In the genomic region with DNA sequence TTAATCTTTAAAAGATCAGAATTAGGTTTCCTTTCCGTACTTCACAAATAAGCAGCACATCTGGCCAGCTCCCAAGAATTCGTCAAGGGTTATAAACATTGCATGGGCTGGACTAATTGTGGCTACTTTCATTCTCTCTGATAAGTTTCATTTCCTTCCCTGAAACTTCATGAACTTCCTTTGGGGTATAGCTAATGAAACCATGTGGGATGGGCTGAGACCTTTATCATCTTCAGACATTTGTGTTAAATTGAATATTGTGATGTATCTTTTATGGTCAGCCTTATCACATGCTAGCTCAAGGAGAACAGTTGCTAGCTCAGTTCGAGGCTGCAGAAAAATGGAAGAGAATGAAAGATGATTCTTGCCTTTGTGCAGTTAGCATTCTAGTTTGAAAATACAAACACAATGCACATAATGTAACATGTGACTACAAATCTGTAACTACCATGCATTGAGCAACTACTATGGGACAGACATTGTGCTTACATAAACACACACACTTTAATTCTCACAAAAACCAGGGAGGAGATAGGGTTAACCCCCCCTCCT, we compare ENCODE assay signal across 8 cellular contexts. TPM values are rescaled to one million over a fixed set of nuclear protein-coding genes. Genes with fewer than 3 reads are reported as not detected.
DNase-seq lines count a peak whose midpoint lies in the region; ATAC-seq and TF ChIP-seq lines count a peak whose summit lies in the region.

No MANE protein-coding gene starts in this region.

- H3K9me1 ChIP-seq in IMR-90 (ENCODE audit: insufficient read depth, low read length), result no peaks in the 10 kb centered on the region

- no peaks in the 10 kb centered on the region for H3K79me1 ChIP-seq in IMR-90 (ENCODE audit: low read depth in 1 of 2, low read length in 2 of 2)

- no peak for TF ChIP-seq POLR2A in IMR-90 (IDR thresholded peaks at IDR 0.05; ENCODE audit: low read depth, low read length)
- no peak for TF ChIP-seq POLR2A in body of pancreas (IDR thresholded peaks at IDR 0.05)

- H3K36me3 ChIP-seq in ACC112 (ENCODE audit: insufficient read depth, low read length), result no peaks in the 10 kb centered on the region
- no peaks in the 10 kb centered on the region for H3K36me3 ChIP-seq in IMR-90 (ENCODE audit: control insufficient read depth, insufficient read depth, low read length)
- H3K36me3 ChIP-seq in body of pancreas (replicated peaks in 1 of 2; ENCODE audit: insufficient read depth in 1 of 2, low read depth in 2 of 2), result no peaks in the 10 kb centered on the region

- dilution Hi-C loops in IMR-90 (cut with HindIII; ENCODE audit: low sequenced_read_pairs, unreplicated experiment), result no loop called here

- peak overlapping the region in 3 of 6 donors; percentile 2 to 68 (median 15) for H3K27ac Mint-ChIP-seq in naive B cell

- H3K4ac ChIP-seq in IMR-90 (ENCODE audit: low read depth, low read length), result peak overlapping the region; percentile 35; the same call in 1 of the 2 replicates

- no TSS peak for BruUV-seq in IMR-90 (replicated peaks; lab: Mats Ljungman, UMichigan)

- H2BK120ac ChIP-seq in IMR-90 (ENCODE audit: low read depth, low read length), result peak overlapping the region; percentile 89

- TF ChIP-seq CTCF in IMR-90 (conservative IDR thresholded peaks at IDR 0.05; ENCODE audit: low read depth, low read length), result no peak
- TF ChIP-seq CTCF in body of pancreas (IDR thresholded peaks at IDR 0.05), result no peak

- in situ Hi-C loops in IMR-90 (cut with MboI; ENCODE audit: low sequenced_read_pairs), result no loop called here

- POLR2A ChIA-PET in IMR-90 (lab: Charles Lee; ENCODE audit: unreplicated experiment), result no interaction called here

- H3K4me3 ChIP-seq in ACC112 (ENCODE audit: low read depth, low read length), result peak overlapping the region; percentile 68
- H3K4me3 ChIP-seq in IMR-90 (ENCODE audit: insufficient read depth, low read depth, low read length), result peak overlapping the region; percentile 45; the same call in 1 of the 2 replicates
- no peak overlapping the region for H3K4me3 ChIP-seq in body of pancreas

- H3K9me3 ChIP-seq in IMR-90 (ENCODE audit: control insufficient read depth, insufficient read depth, low read length), result no peaks in the 10 kb centered on the region
- H3K9me3 ChIP-seq in body of pancreas, result no peaks in the 10 kb centered on the region

- peak overlapping the region; percentile 1; the same call in 1 of the 2 replicates for H3K9ac ChIP-seq in IMR-90 (ENCODE audit: low read depth, low read length)

- 0 out of 2 replicates have a peak overlapping the region, but pooled peaks have one; percentile 11 for H3K23ac ChIP-seq in IMR-90 (ENCODE audit: low read depth, low read length)

- H3K4me2 ChIP-seq in IMR-90 (ENCODE audit: low read depth, low read length), result peak overlapping the region; percentile 89

- peak overlapping the region; percentile 74; the same call in 1 of the 3 replicates for H2BK15ac ChIP-seq in IMR-90 (ENCODE audit: low read depth, low read length)

- H3K4me1 ChIP-seq in ACC112 (ENCODE audit: control insufficient read depth, insufficient read depth, low read length, unreplicated experiment), result peaks cover 16% of the 10 kb centered on the region
- peaks cover 6% of the 10 kb centered on the region; the same call in 1 of the 2 replicates for H3K4me1 ChIP-seq in IMR-90 (ENCODE audit: control insufficient read depth, insufficient read depth, low read length)
- H3K4me1 ChIP-seq in body of pancreas, result peaks cover 24% of the 10 kb centered on the region

- peak overlapping the region in 7 of 8 donors; percentile 32 to 90 (median 77) for H3K4me3 Mint-ChIP-seq in naive B cell

- H2AK5ac ChIP-seq in IMR-90 (ENCODE audit: low read depth, low read length), result no peak overlapping the region; the same call in 1 of the 2 replicates

- CTCF ChIA-PET in IMR-90 (lab: Yijun Ruan, JAX), result no interaction called here

- peak overlapping the region; percentile 17; the same call in 1 of the 2 replicates for H3K18ac ChIP-seq in IMR-90 (ENCODE audit: low read depth, low read length)

- H3K56ac ChIP-seq in IMR-90 (ENCODE audit: extremely low read depth, insufficient read depth, low read length), result no peak overlapping the region

- H2BK20ac ChIP-seq in IMR-90 (ENCODE audit: low read depth, low read length), result peak overlapping the region; percentile 3

- H3K27me3 Mint-ChIP-seq in naive B cell, result peaks cover 13 to 30% (median 23%) of the 10 kb centered on the region in 3 donors

- H3K9me3 Mint-ChIP-seq in naive B cell, result no peaks in the 10 kb centered on the region

- H4K20me1 ChIP-seq in IMR-90 (ENCODE audit: insufficient read depth, low read length), result no peaks in the 10 kb centered on the region

- no CpG with 5 or more reads among the region's 3 CpGs for WGBS in IMR-90 (ENCODE audit: extremely low coverage in 2 of 2, insufficient read length in 1 of 2), 2 experiments
- 1 to 4% methylated on average over 3 of the region's 3 CpGs for WGBS in body of pancreas, 2 donors

- H3K79me2 ChIP-seq in ACC112 (ENCODE audit: control insufficient read depth, insufficient read depth, low read length, unreplicated experiment), result peaks cover 3% of the 10 kb centered on the region

- 0 out of 2 replicates have a peak overlapping the region, but pooled peaks have one; percentile 46 for H3K14ac ChIP-seq in IMR-90 (replicated peaks; ENCODE audit: low read depth, low read length)

- peak overlapping the region in 1 of 2 experiments; percentile 72; a peak in 1 of 4 replicates for H4K8ac ChIP-seq in IMR-90 (ENCODE audit: low read depth in 2 of 2, low read length in 2 of 2)

- DNase-seq in IMR-90 (peak; percentile 76), body of pancreas (peak; percentile 52 to 72 (median 65)), naive B cell (peak; percentile 40), superior temporal gyrus (ENCODE audit: extremely low spot score) (no peak)
- no peak for DNase-seq in activated CD8-positive, alpha-beta memory T cell treated with anti-CD3 and anti-CD28 coated beads, Interleukin-2, amount 50 U/mL, for 4 hours
- no peak for DNase-seq in activated CD4-positive, alpha-beta T cell treated with anti-CD3 and anti-CD28 coated beads for 1 hour

- H3K36me3 Mint-ChIP-seq in naive B cell, result no peaks in the 10 kb centered on the region

- intact Hi-C loops in IMR-90 (cut with micrococcal nuclease), result no loop called here
- intact Hi-C loops in body of pancreas (cut with DNase I), result no loop called here

- H3K27ac ChIP-seq in ACC112 (ENCODE audit: low read depth, low read length) (peak overlapping the region; percentile 49), IMR-90 (ENCODE audit: insufficient read depth, low read length) (peak overlapping the region; percentile 13; the same call in 1 of the 2 replicates), body of pancreas (peak overlapping the region in 3 of 4 donors; percentile 46 to 71 (median 67))

- H2BK5ac ChIP-seq in IMR-90 (ENCODE audit: low read depth, low read length, poor library complexity, severe bottlenecking), result peak overlapping the region; percentile 69

- H2AFZ ChIP-seq in ACC112 (ENCODE audit: low read length, unreplicated experiment), result peak overlapping the region; percentile 96
- H2AFZ ChIP-seq in IMR-90 (replicated peaks; ENCODE audit: low read length, poor library complexity), result no peak overlapping the region

- H4K5ac ChIP-seq in IMR-90 (ENCODE audit: low read depth, low read length), result no peak overlapping the region

- no peak for TF ChIP-seq RAD21 in IMR-90 (IDR thresholded peaks at IDR 0.05; ENCODE audit: low read length)

- H3K27me3 ChIP-seq in ACC112 (ENCODE audit: insufficient read depth, low read length) (no peaks in the 10 kb centered on the region), IMR-90 (ENCODE audit: control insufficient read depth, insufficient read depth, low read length) (no peaks in the 10 kb centered on the region), body of pancreas (no peaks in the 10 kb centered on the region)

- H4K91ac ChIP-seq in IMR-90 (ENCODE audit: insufficient read depth, low read depth, low read length), result peak overlapping the region; percentile 76; the same call in 1 of the 2 replicates

- H2AK9ac ChIP-seq in IMR-90 (replicated peaks; ENCODE audit: low read depth, low read length, poor library complexity), result no peak overlapping the region

- peak; percentile 56 for ATAC-seq in GM18870 (IDR thresholded peaks at IDR 0.05; ENCODE audit: unreplicated experiment)
- peak; percentile 29 for ATAC-seq in IMR-90 (ENCODE audit: low read depth)
- no peak for ATAC-seq in body of pancreas
- peak; percentile 13 to 29 for ATAC-seq in naive B cell (ENCODE audit: low read depth in 2 of 2)

- H3K4me1 Mint-ChIP-seq in naive B cell, result peaks cover 24 to 43% (median 41%) of the 10 kb centered on the region in 3 donors

TF ChIP-seq in IMR-90, 13 proteins besides CTCF, POLR2A, EP300 and RAD21:
- TF ChIP-seq RFX5 (IDR thresholded peaks at IDR 0.05; ENCODE audit: low read depth, low read length) (no peak), FOS (IDR thresholded peaks at IDR 0.05; ENCODE audit: low read depth, low read length) (no peak), BHLHE40 (IDR thresholded peaks at IDR 0.05; ENCODE audit: low read depth, low read length) (no peak)

RNA-seq across cellular contexts. Expression of a gene that starts 1.7 kb away (rescaled TPM):
- total RNA-seq in IMR-90 (2012; rRNA removed) (6.3 and 6.7 TPM in 2 replicates), body of pancreas (10 to 100 TPM in 1 of 2 donors, 1 to 10 TPM in 1; 7.9 to 14.0 TPM)
- polyA plus RNA-seq in IMR-90 (2012; rRNA removed) (7.0 and 8.6 TPM in 2 replicates), naive B cell (ENCODE audit: low read depth in 6 of 6) (1 to 10 TPM in 3 of 6 donors, under 1 TPM in 2, not detected in 1; 0.88 to 5.2 (median 1.1) TPM)
- 7.0 and 10.0 TPM in 2 replicates for polyA plus RNA-seq in IMR-90 (2012; cell fraction: cytosol; rRNA removed)
- 3.7 and 5.9 TPM in 2 replicates for polyA plus RNA-seq in IMR-90 (2012; cell fraction: nucleus; rRNA removed; ENCODE audit: low replicate concordance)

Comparison
In these comparisons a context has a peak if more than half of its experiments do, and no peak if none do; other contexts are left out.
1. H3K27ac ChIP-seq: peak in every context shown above with its lines; median percentile 67 in body of pancreas; 49 in ACC112; 13 in IMR-90.
2. H3K4me3 ChIP-seq: peak in ACC112 (single experiment) and IMR-90 (single experiment); none in body of pancreas (0 of 2).
3. DNase-seq: peak in IMR-90 (single experiment), body of pancreas (4 of 4) and naive B cell (single experiment); none in superior temporal gyrus (single experiment), activated CD8-positive, alpha-beta memory T cell treated with anti-CD3 and anti-CD28 coated beads, Interleukin-2, amount 50 U/mL, for 4 hours (single experiment) and activated CD4-positive, alpha-beta T cell treated with anti-CD3 and anti-CD28 coated beads for 1 hour (single experiment).